In genomic region chr2:180006781-180007579, GRCh38 we compare ENCODE assay signal across 8 cellular contexts. TPM values are rescaled to one million over a fixed set of nuclear protein-coding genes. Genes with fewer than 3 reads are reported as not detected.
DNase-seq lines count a peak whose midpoint lies in the region; TF ChIP-seq lines count a peak whose summit lies in the region.

TSS of gene CWC22 (minus strand) at chr2:180007297. CDS start at chr2:179993341, 13,956 bp downstream.

- H3K23me2 ChIP-seq in H9 (ENCODE audit: insufficient read length, low read depth, low read length, poor library complexity, severe bottlenecking): peaks cover 3% of the 10 kb centered on the region

- peaks cover 3% of the 10 kb centered on the region; the same call in 1 of the 2 replicates for H3K4me1 ChIP-seq in H9 (ENCODE audit: insufficient read depth, low read length)

- H3K4me3 Mint-ChIP-seq in H9: peak within 1 kb of the TSS; percentile 95 to 96
- peak within 1 kb of the TSS; percentile 92 to 98 (median 97) for H3K4me3 Mint-ChIP-seq in nephron
- peak within 1 kb of the TSS; percentile 98 for H3K4me3 Mint-ChIP-seq in stimulated activated naive CD8-positive, alpha-beta T cell treated with anti-CD3 and anti-CD28 coated beads, Interleukin-15, Interleukin-2, amounts not matched to agents 100 ng/mL and 50 ng/mL, for 24 hours

- no peak within 1 kb of the TSS for H2BK20ac ChIP-seq in H9 (ENCODE audit: low read depth, low read length, poor library complexity, severe bottlenecking)

- peak within 1 kb of the TSS; percentile 94 for H4K5ac ChIP-seq in H9 (ENCODE audit: insufficient read length, low read depth, low read length)

- peak within 1 kb of the TSS; percentile 82 for H2BK120ac ChIP-seq in H9 (ENCODE audit: low read depth, low read length, poor library complexity, severe bottlenecking)

- H3K4me3 ChIP-seq in MG63 (peak within 1 kb of the TSS; percentile 69), fibroblast of the aortic adventitia (ENCODE audit: low read depth, low read length) (peak within 1 kb of the TSS; percentile 96)

- H3T11ph ChIP-seq in H9 (ENCODE audit: low read length): peak within 1 kb of the TSS; percentile 46

- H3K27ac Mint-ChIP-seq in H9: peak within 1 kb of the TSS; percentile 99
- peak within 1 kb of the TSS; percentile 100 for H3K27ac Mint-ChIP-seq in nephron
- peak within 1 kb of the TSS; percentile 100 for H3K27ac Mint-ChIP-seq in stimulated activated naive CD8-positive, alpha-beta T cell treated with anti-CD3 and anti-CD28 coated beads, Interleukin-15, Interleukin-2, amounts not matched to agents 100 ng/mL and 50 ng/mL, for 24 hours

- H3K4me1 Mint-ChIP-seq in H9 (peaks cover 24 to 29% of the 10 kb centered on the region in 2 experiments), nephron (peaks cover 11% of the 10 kb centered on the region)
- H3K4me1 Mint-ChIP-seq in stimulated activated naive CD8-positive, alpha-beta T cell treated with anti-CD3 and anti-CD28 coated beads, Interleukin-15, Interleukin-2, amounts not matched to agents 100 ng/mL and 50 ng/mL, for 24 hours (ENCODE audit: low read depth): peaks cover 46% of the 10 kb centered on the region

- H3K9me3 ChIP-seq in H9 (ENCODE audit: control insufficient read depth, low read depth, low read length) (no peaks in the 10 kb centered on the region), MG63 (no peaks in the 10 kb centered on the region)

- WGBS in H9 (ENCODE audit: extremely low coverage, insufficient read length, low lambda C conversion rate): no CpG with 5 or more reads among the region's 46 CpGs

- DNase-seq in ELR (ENCODE audit: low read depth): peak; percentile 93
- DNase-seq in H9: peak; percentile 82
- DNase-seq in MG63: peak; percentile 82
- peak; percentile 67 for DNase-seq in SHP77 treated with DMSO at 0.1 percent for 48 hours (lab: John Stamatoyannopoulos, UW)
- peak; percentile 92 for DNase-seq in activated effector memory CD4-positive, alpha-beta T cell treated with anti-CD3 and anti-CD28 coated beads, Interleukin-2, amount 50 U/mL, for 16 hours
- DNase-seq in fibroblast of the aortic adventitia (ENCODE audit: low read depth): peak; percentile 96

- peak within 1 kb of the TSS; percentile 53 for H4K91ac ChIP-seq in H9 (ENCODE audit: insufficient read length, low read depth, low read length)

- peak within 1 kb of the TSS; percentile 99 for H3K18ac ChIP-seq in H9 (ENCODE audit: insufficient read length, low read depth, low read length)

- H2BK5ac ChIP-seq in H9 (ENCODE audit: insufficient read length, low read length): peak within 1 kb of the TSS; percentile 94

- H3K36me3 Mint-ChIP-seq in H9 (ENCODE audit: insufficient read depth in 1 of 3, low read depth in 3 of 3) (peaks cover 0 to 11% (median 9%) of the 10 kb centered on the region in 3 experiments; a peak in 4 of 7 replicates), nephron (ENCODE audit: low read depth) (no peaks in the 10 kb centered on the region)
- peaks cover 19% of the 10 kb centered on the region for H3K36me3 Mint-ChIP-seq in stimulated activated naive CD8-positive, alpha-beta T cell treated with anti-CD3 and anti-CD28 coated beads, Interleukin-15, Interleukin-2, amounts not matched to agents 100 ng/mL and 50 ng/mL, for 24 hours (ENCODE audit: low read depth)

- H3K79me1 ChIP-seq in H9 (ENCODE audit: insufficient read depth, low read depth, low read length, poor library complexity, severe bottlenecking): peaks cover 3% of the 10 kb centered on the region

- peak within 1 kb of the TSS; percentile 55 for H2BK12ac ChIP-seq in H9 (ENCODE audit: insufficient read length, low read depth, low read length)

- H3K36me3 ChIP-seq in MG63: peaks cover 3% of the 10 kb centered on the region; the same call in 1 of the 2 replicates

- TF ChIP-seq CTCF in H9 (conservative IDR thresholded peaks at IDR 0.05) (no peak), fibroblast of the aortic adventitia (IDR thresholded peaks at IDR 0.05; ENCODE audit: insufficient read depth, low read length) (no peak), nephron (IDR thresholded peaks at IDR 0.05; ENCODE audit: unreplicated experiment in 3 of 3) (no peak)

- H3K4me2 ChIP-seq in H9 (ENCODE audit: insufficient read depth, insufficient read length, low read length): peak within 1 kb of the TSS; percentile 93

- no peaks in the 10 kb centered on the region for H4K20me1 ChIP-seq in H9 (ENCODE audit: control insufficient read depth, insufficient read depth, insufficient read length)

- H4K8ac ChIP-seq in H9 (replicated peaks; ENCODE audit: insufficient read length, low read depth, low read length): no peak within 1 kb of the TSS

- H3K9ac ChIP-seq in H9 (ENCODE audit: extremely low read depth, insufficient read length, low read length): peak within 1 kb of the TSS; percentile 99

- H2BK15ac ChIP-seq in H9 (ENCODE audit: low read depth, low read length): no peak within 1 kb of the TSS

- no peak within 1 kb of the TSS for H3K23ac ChIP-seq in H9 (ENCODE audit: insufficient read length, low read depth, low read length)

- no peak within 1 kb of the TSS for H2AK5ac ChIP-seq in H9 (ENCODE audit: insufficient read length, low read length)

- H2AFZ ChIP-seq in H9 (ENCODE audit: low read length): peak within 1 kb of the TSS; percentile 96

- peak within 1 kb of the TSS; percentile 91 for H3K56ac ChIP-seq in H9 (ENCODE audit: insufficient read length, low read depth, low read length)

- H3K27me3 Mint-ChIP-seq in H9 (ENCODE audit: low read depth) (no peaks in the 10 kb centered on the region), nephron (ENCODE audit: low read depth) (no peaks in the 10 kb centered on the region)
- no peaks in the 10 kb centered on the region for H3K27me3 Mint-ChIP-seq in stimulated activated naive CD8-positive, alpha-beta T cell treated with anti-CD3 and anti-CD28 coated beads, Interleukin-15, Interleukin-2, amounts not matched to agents 100 ng/mL and 50 ng/mL, for 24 hours

- no peak within 1 kb of the TSS; the same call in 1 of the 2 replicates for H3K4ac ChIP-seq in H9 (ENCODE audit: low read depth, low read length)

- no peaks in the 10 kb centered on the region for H3K27me3 ChIP-seq in H9 (ENCODE audit: insufficient read depth, low read length)
- no peaks in the 10 kb centered on the region for H3K27me3 ChIP-seq in MG63

- H3K9me3 Mint-ChIP-seq in H9: no peaks in the 10 kb centered on the region
- H3K9me3 Mint-ChIP-seq in nephron: no peaks in the 10 kb centered on the region
- H3K9me3 Mint-ChIP-seq in stimulated activated naive CD8-positive, alpha-beta T cell treated with anti-CD3 and anti-CD28 coated beads, Interleukin-15, Interleukin-2, amounts not matched to agents 100 ng/mL and 50 ng/mL, for 24 hours: no peaks in the 10 kb centered on the region

- peak within 1 kb of the TSS; percentile 100 for H3K14ac ChIP-seq in H9 (ENCODE audit: insufficient read depth, low read length)

- peaks cover 29% of the 10 kb centered on the region; the same call in 1 of the 2 replicates for H3K79me2 ChIP-seq in H9 (ENCODE audit: insufficient read depth, low read length)

- H3K27ac ChIP-seq in H9 (ENCODE audit: insufficient read length, low read depth, low read length): no peak within 1 kb of the TSS

RNA-seq across cellular contexts. Expression of gene CWC22, which starts in this region (rescaled TPM):
- 42.9 and 43.4 TPM in 2 replicates for total RNA-seq in H9 (2021)
- total RNA-seq in MG63 (2014; rRNA removed; shearing (Covaris generic); ENCODE audit: low replicate concordance): 3.9 and 12.3 TPM in 2 replicates
- total RNA-seq in fibroblast of the aortic adventitia (ENCODE audit: low replicate concordance): 31.8 and 38.8 TPM in 2 replicates
